In the genomic region with DNA sequence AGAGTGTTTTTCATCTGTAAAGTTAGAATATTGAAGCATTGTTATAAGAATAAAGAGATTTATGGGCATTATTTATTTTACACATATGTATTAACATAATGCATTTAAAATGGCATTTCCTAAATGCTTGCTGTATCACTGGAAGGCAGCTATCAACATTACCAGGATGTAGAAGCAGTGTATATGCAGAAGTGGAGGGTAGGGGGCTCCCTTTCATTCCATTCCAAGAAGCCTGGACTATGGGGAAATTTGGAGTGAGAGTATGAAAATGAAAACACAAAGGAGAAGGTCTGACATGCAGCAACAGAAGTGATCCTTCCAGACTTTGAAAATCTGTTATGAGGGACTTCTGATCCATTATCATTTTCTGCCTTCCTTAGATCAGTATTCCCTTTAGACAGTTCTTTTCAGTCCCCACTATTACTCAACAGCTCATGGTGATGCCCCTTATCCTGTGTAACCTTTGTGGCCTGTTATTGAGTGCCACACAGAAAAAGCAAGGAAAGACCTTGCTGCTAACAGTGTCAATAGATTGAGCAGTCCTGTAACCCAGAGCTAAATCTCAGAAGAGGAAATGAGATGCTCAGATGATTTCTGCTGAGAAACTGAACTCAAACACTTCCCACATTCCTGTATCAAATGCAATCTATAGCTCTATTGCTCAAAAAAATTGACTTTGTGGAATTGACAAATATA, we compare ENCODE assay signal across 15 cellular contexts.
DNase-seq lines count a peak whose midpoint lies in the region; ATAC-seq, FAIRE-seq and TF ChIP-seq lines count a peak whose summit lies in the region.
"Had no signal": no experiment of that assay in that cellular context is flagged by ENCODE, and none has a peak within 500 bp of the region (broad histone marks: within the 10 kb centered on the region; RNA-seq: fewer than 3 reads in every experiment).

No MANE protein-coding gene starts in this region.

- FAIRE-seq in HepG2 (lab: Jason Lieb, UNC), result no peak

- H3K4me1 ChIP-seq in HepG2 (ENCODE audit: insufficient read depth, low read length), result peaks cover 35% of the 10 kb centered on the region
- H3K4me1 ChIP-seq in right lobe of liver, result peaks cover 0 to 5% (median 0%) of the 10 kb centered on the region in 4 donors
- H3K4me1 ChIP-seq: psoas muscle, uterus had no signal

- intact Hi-C loops in HepG2 (cut with micrococcal nuclease; ENCODE audit: unreplicated experiment), result loop anchor here (1.0 to 5.0 kb wide), 3 partner anchors 96 to 321 kb away; partner anchors contain the start of gene SPOPL
- intact Hi-C loops in right lobe of liver (cut with DNase I), result no loop called here

- POLR2A ChIA-PET in HepG2 (lab: Yijun Ruan, JAX), result interaction anchor here (1.5 kb wide), 1 partner anchor 217 kb away, joined by 6 read pairs; the partner anchor contains the start of gene HNMT

- H3K27me3 ChIP-seq in HepG2 (ENCODE audit: control insufficient read depth in 1 of 2, insufficient read depth in 2 of 2, low read length in 2 of 2), result no peaks in the 10 kb centered on the region
- no peaks in the 10 kb centered on the region for H3K27me3 ChIP-seq in right lobe of liver
- H3K27me3 ChIP-seq: uterus had no signal

- CTCF ChIA-PET in HepG2 (lab: Yijun Ruan, JAX; ENCODE audit: low intra/inter-chr PET ratio, low total read pairs), result no interaction called here

- H3K9me3 ChIP-seq in HepG2 (ENCODE audit: low read length) (no peaks in the 10 kb centered on the region), right lobe of liver (no peaks in the 10 kb centered on the region)
- H3K9me3 ChIP-seq: psoas muscle, uterus had no signal

- in situ Hi-C loops in HepG2 (cut with HindIII; ENCODE audit: extremely low pct_ligation_motif_present, low pct_unique_long_range_greater_than_20kb), result no loop called here
- in situ Hi-C loops in SK-MEL-5 (cut with HindIII; ENCODE audit: low pct_unique_long_range_greater_than_20kb, low sequenced_read_pairs), result no loop called here

- no TSS peak for BruUV-seq in HepG2 (replicated peaks; lab: Mats Ljungman, UMichigan)

- ATAC-seq in HepG2 (peak; percentile 81), right lobe of liver (no peak)
- ATAC-seq: left lobe of liver, psoas muscle, Right ventricle myocardium inferior had no signal

- H3K36me3 ChIP-seq in HepG2 (replicated peaks in 1 of 2; ENCODE audit: control insufficient read depth in 1 of 2, insufficient read depth in 2 of 2, low read length in 2 of 2) (no peaks in the 10 kb centered on the region), right lobe of liver (no peaks in the 10 kb centered on the region)
- H3K36me3 ChIP-seq: uterus had no signal

- H3K4me3 ChIP-seq in HepG2 (replicated peaks in 1 of 3; ENCODE audit: insufficient read depth in 1 of 3, low read depth in 2 of 3, low read length in 3 of 3), result no peak overlapping the region
- no peak overlapping the region for H3K4me3 ChIP-seq in right lobe of liver
- H3K4me3 ChIP-seq in fibroblast of mammary gland (ENCODE audit: control insufficient read depth, low read depth, low read length), result no peak overlapping the region
- H3K4me3 ChIP-seq: psoas muscle, uterus had no signal

- H4K20me1 ChIP-seq in HepG2 (ENCODE audit: insufficient read depth, low read length), result no peaks in the 10 kb centered on the region

- H3K27ac ChIP-seq in HepG2 (ENCODE audit: extremely low read length, insufficient read depth, low read length) (no peak overlapping the region), right lobe of liver (no peak overlapping the region)
- H3K27ac ChIP-seq: psoas muscle, uterus had no signal

- H3K9ac ChIP-seq in HepG2 (ENCODE audit: insufficient read depth, low read depth, low read length), result no peak overlapping the region

- DNase-seq in HepG2 (ENCODE audit: low spot score), result peak; percentile 23
- no peak for DNase-seq in right lobe of liver
- DNase-seq in SK-MEL-5 (ENCODE audit: low read depth, low spot score), result peak; percentile 19
- peak; percentile 7 for DNase-seq in fibroblast of mammary gland (ENCODE audit: low read depth)
- DNase-seq in HK-2 (ENCODE audit: unreplicated experiment), result no peak
- DNase-seq in NCI-H748 treated with DMSO at 0.1 percent for 48 hours (lab: John Stamatoyannopoulos, UW), result no peak
- no peak for DNase-seq in SK-N-DZ (ENCODE audit: low spot score)
- no peak for DNase-seq in NCI-H2171 (lab: John Stamatoyannopoulos, UW)
- DNase-seq: activated CD4-positive, alpha-beta T cell treated with anti-CD3 and anti-CD28 coated beads for 1 hour; activated naive CD4-positive, alpha-beta T cell treated with Interleukin-2 at 50 U/mL for 16 hours; NCI-H2081; psoas muscle; uterus had no signal

- H3K79me2 ChIP-seq in HepG2 (ENCODE audit: insufficient read depth, low read length), result no peaks in the 10 kb centered on the region

- peak; percentile 55 for TF ChIP-seq CTCF in HepG2 (CRISPR knock-in tag; IDR thresholded peaks at IDR 0.05)
- no peak for TF ChIP-seq CTCF in right lobe of liver (IDR thresholded peaks at IDR 0.05)
- peak; percentile 18 for TF ChIP-seq CTCF in fibroblast of mammary gland (conservative IDR thresholded peaks at IDR 0.05; ENCODE audit: control insufficient read depth, insufficient read depth, low read depth, low read length)

- TF ChIP-seq RAD21 in HepG2 (CRISPR knock-in tag; IDR thresholded peaks at IDR 0.05), result peak; percentile 19; the same call in 1 of the 2 replicates

- TF ChIP-seq POLR2A in HepG2 (IDR thresholded peaks at IDR 0.05; ENCODE audit: insufficient read depth in 1 of 2, low read depth in 2 of 2, low read length in 2 of 2), result no peak
- TF ChIP-seq POLR2A in right lobe of liver (IDR thresholded peaks at IDR 0.05), result no peak

- H2AFZ ChIP-seq in HepG2 (ENCODE audit: low read length), result no peak overlapping the region

- TF ChIP-seq EP300 in HepG2 (IDR thresholded peaks at IDR 0.05; ENCODE audit: low read depth in 2 of 2, low read length in 2 of 2) (no peak), HepG2 (CRISPR knock-in tag; IDR thresholded peaks at IDR 0.05; ENCODE audit: borderline replicate concordance) (no peak)

- H3K4me2 ChIP-seq in HepG2 (ENCODE audit: low read depth, low read length), result no peak overlapping the region

TF ChIP-seq in HepG2, 621 proteins besides CTCF, POLR2A, EP300 and RAD21 (continues in another document):
- no peak for TF ChIP-seq ZNF761 (CRISPR knock-in tag; conservative IDR thresholded peaks at IDR 0.05)
- TF ChIP-seq, protein P1, sequence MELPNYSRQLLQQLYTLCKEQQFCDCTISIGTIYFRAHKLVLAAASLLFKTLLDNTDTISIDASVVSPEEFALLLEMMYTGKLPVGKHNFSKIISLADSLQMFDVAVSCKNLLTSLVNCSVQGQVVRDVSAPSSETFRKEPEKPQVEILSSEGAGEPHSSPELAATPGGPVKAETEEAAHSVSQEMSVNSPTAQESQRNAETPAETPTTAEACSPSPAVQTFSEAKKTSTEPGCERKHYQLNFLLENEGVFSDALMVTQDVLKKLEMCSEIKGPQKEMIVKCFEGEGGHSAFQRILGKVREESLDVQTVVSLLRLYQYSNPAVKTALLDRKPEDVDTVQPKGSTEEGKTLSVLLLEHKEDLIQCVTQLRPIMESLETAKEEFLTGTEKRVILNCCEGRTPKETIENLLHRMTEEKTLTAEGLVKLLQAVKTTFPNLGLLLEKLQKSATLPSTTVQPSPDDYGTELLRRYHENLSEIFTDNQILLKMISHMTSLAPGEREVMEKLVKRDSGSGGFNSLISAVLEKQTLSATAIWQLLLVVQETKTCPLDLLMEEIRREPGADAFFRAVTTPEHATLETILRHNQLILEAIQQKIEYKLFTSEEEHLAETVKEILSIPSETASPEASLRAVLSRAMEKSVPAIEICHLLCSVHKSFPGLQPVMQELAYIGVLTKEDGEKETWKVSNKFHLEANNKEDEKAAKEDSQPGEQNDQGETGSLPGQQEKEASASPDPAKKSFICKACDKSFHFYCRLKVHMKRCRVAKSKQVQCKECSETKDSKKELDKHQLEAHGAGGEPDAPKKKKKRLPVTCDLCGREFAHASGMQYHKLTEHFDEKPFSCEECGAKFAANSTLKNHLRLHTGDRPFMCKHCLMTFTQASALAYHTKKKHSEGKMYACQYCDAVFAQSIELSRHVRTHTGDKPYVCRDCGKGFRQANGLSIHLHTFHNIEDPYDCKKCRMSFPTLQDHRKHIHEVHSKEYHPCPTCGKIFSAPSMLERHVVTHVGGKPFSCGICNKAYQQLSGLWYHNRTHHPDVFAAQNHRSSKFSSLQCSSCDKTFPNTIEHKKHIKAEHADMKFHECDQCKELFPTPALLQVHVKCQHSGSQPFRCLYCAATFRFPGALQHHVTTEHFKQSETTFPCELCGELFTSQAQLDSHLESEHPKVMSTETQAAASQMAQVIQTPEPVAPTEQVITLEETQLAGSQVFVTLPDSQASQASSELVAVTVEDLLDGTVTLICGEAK (IDR thresholded peaks at IDR 0.05), result no peak
- TF ChIP-seq, protein P1 (CRISPR knock-in tag; IDR thresholded peaks at IDR 0.05), result no peak
- peak; percentile 41; the same call in 1 of the 2 replicates for TF ChIP-seq SMC3 (IDR thresholded peaks at IDR 0.05; ENCODE audit: low read length)
- TF ChIP-seq NR2F2 (IDR thresholded peaks at IDR 0.05; ENCODE audit: borderline replicate concordance, low read depth), result peak; percentile 63; the same call in 1 of the 2 replicates
- peak in 1 of 2 experiments; percentile 18; a peak in 1 of 4 replicates for TF ChIP-seq NR2F1 (CRISPR knock-in tag; IDR thresholded peaks at IDR 0.05)

Comparison
In these comparisons a context has a peak if more than half of its experiments do, and no peak if none do; other contexts are left out.
1. DNase-seq: peak in HepG2 (single experiment), SK-MEL-5 (single experiment) and fibroblast of mammary gland (single experiment); none in right lobe of liver (0 of 3), HK-2 (single experiment), NCI-H748 treated with DMSO at 0.1 percent for 48 hours (single experiment), SK-N-DZ (single experiment) and NCI-H2171 (single experiment).
2. CTCF ChIP-seq: peak in HepG2 (single experiment) and fibroblast of mammary gland (single experiment); none in right lobe of liver (0 of 4).